ENCODE assay signal across 21 cellular contexts in the genomic region with DNA sequence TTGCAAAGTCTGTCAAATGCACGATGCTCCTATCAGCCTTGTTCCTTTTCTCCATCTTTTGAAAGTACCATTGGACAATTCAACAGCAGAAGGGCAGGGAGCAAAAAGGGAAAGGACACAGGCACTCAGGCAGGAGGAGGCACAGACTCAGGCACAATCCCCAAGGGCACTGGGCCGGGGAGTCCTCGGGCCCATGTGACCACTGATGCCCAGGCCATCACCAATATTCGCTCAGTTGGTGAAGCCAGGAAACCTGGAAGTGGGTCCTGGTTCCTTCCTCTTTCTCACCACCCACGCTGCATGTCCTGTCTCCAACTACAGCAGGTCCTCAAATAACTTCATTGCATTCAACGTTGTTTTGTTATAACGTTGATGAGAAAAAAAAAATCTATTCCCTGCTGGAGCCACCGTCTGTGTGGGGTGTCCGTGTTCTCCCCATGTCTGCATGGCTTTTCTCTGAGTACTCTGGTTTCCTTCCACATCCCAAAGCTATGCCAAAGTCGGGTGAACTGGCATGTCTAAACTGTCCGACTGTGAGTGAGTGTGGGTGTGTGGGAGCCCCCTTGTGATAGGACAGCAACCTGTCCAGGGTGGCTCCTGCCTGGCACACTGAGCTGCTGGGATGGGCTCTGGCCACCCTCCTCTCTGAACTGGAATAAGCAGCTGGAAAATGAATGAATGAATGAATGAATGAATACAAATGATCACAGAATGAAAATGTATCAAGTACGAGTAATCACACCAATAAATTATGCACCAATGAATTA. TPM values are rescaled to one million over a fixed set of nuclear protein-coding genes. Genes with fewer than 3 reads are reported as not detected.
DNase-seq lines count a peak whose midpoint lies in the region; ATAC-seq, FAIRE-seq and TF ChIP-seq lines count a peak whose summit lies in the region.
"Had no signal": no experiment of that assay in that cellular context is flagged by ENCODE, and none has a peak within 500 bp of the region (broad histone marks: within the 10 kb centered on the region; RNA-seq: fewer than 3 reads in every experiment).

No MANE protein-coding gene starts in this region.

- H3K4me3 ChIP-seq in A549, result no peak overlapping the region
- no peak overlapping the region for H3K4me3 ChIP-seq in MM.1S (ENCODE audit: low read length)
- H3K4me3 ChIP-seq: MG63, tibial nerve had no signal

- TF ChIP-seq POLR2A in A549 (IDR thresholded peaks at IDR 0.05; ENCODE audit: low read length), result no peak

- no peak overlapping the region for H4K91ac ChIP-seq in H9 (ENCODE audit: insufficient read length, low read depth, low read length)

- peaks cover 2% of the 10 kb centered on the region for H3K79me1 ChIP-seq in H9 (ENCODE audit: insufficient read depth, low read depth, low read length, poor library complexity, severe bottlenecking)

- no peak overlapping the region for H2BK12ac ChIP-seq in H9 (ENCODE audit: insufficient read length, low read depth, low read length)

- in situ Hi-C loops in KBM-7 (cut with MboI; ENCODE audit: low pct_unique_long_range_greater_than_20kb, low sequenced_read_pairs), result no loop called here

- H3F3A ChIP-seq in MM.1S (ENCODE audit: insufficient read depth, low read length), result no peaks in the 10 kb centered on the region

- no peak overlapping the region for H3K18ac ChIP-seq in H9 (ENCODE audit: insufficient read length, low read depth, low read length)

- no peak overlapping the region for H3K56ac ChIP-seq in H9 (ENCODE audit: insufficient read length, low read depth, low read length)

- no peak for TF ChIP-seq RAD21 in A549 (conservative IDR thresholded peaks at IDR 0.05 in 1 of 2, IDR thresholded peaks at IDR 0.05 in 1 of 2)

- no peaks in the 10 kb centered on the region for H3K27me3 Mint-ChIP-seq in chondrocyte (ENCODE audit: low read depth)
- H3K27me3 Mint-ChIP-seq in mesothelial cell of epicardium (ENCODE audit: low read depth), result peaks cover 15% of the 10 kb centered on the region
- H3K27me3 Mint-ChIP-seq in H9 (ENCODE audit: low read depth), result no peaks in the 10 kb centered on the region

- no peak overlapping the region for H3K23ac ChIP-seq in H9 (ENCODE audit: insufficient read length, low read depth, low read length)

- H3K36me3 ChIP-seq in MM.1S (replicated peaks; ENCODE audit: insufficient read depth, low read length), result no peaks in the 10 kb centered on the region

- CTCF ChIA-PET in A549 (lab: Yijun Ruan, JAX), result interaction anchor here (0.7 to 1.4 kb wide), 4 partner anchors 9 to 548 kb away, joined by 3 to 4 read pairs (median 4); no protein-coding TSS in a partner anchor

- no peak for TF ChIP-seq EP300 in A549 (IDR thresholded peaks at IDR 0.05)

- H3K4me1 Mint-ChIP-seq in chondrocyte (ENCODE audit: low read depth) (peaks cover 12% of the 10 kb centered on the region), mesothelial cell of epicardium (peaks cover 17% of the 10 kb centered on the region), H9 (peaks cover 9 to 17% of the 10 kb centered on the region in 2 experiments)

- no peak for FAIRE-seq in A549 (lab: Jason Lieb, UNC)
- FAIRE-seq: TTC549 had no signal

- H2BK120ac ChIP-seq in H9 (ENCODE audit: low read depth, low read length, poor library complexity, severe bottlenecking), result no peak overlapping the region

- H2BK15ac ChIP-seq in H9 (ENCODE audit: low read depth, low read length), result no peak overlapping the region

- no peak overlapping the region for H3T11ph ChIP-seq in H9 (ENCODE audit: low read length)

- TF ChIP-seq CTCF in A549 (IDR thresholded peaks at IDR 0.05), result no peak
- TF ChIP-seq CTCF in chondrocyte (IDR thresholded peaks at IDR 0.05), result no peak
- no peak for TF ChIP-seq CTCF in mesothelial cell of epicardium (IDR thresholded peaks at IDR 0.05; ENCODE audit: unreplicated experiment)
- no peak for TF ChIP-seq CTCF in MM.1S (IDR thresholded peaks at IDR 0.05; ENCODE audit: low read length)
- no peak for TF ChIP-seq CTCF in H9 (conservative IDR thresholded peaks at IDR 0.05)

- H3K27ac Mint-ChIP-seq in chondrocyte (ENCODE audit: unreplicated experiment), result peak overlapping the region; percentile 85
- peak overlapping the region; percentile 24 for H3K27ac Mint-ChIP-seq in mesothelial cell of epicardium
- no peak overlapping the region for H3K27ac Mint-ChIP-seq in H9
- H3K27ac Mint-ChIP-seq: activated naive CD8-positive, alpha-beta T cell; CD14-positive monocyte had no signal

- DNase-seq in A549 (ENCODE audit: low read depth in 1 of 2, low spot score in 1 of 2), result no peak
- DNase-seq in KBM-7, result peak; percentile 48
- no peak for DNase-seq in chondrocyte (ENCODE audit: low spot score)
- no peak for DNase-seq in mesothelial cell of epicardium (ENCODE audit: low spot score in 2 of 2, unreplicated experiment in 2 of 2)
- DNase-seq in MM.1S, result no peak
- no peak for DNase-seq in H9
- no peak for DNase-seq in activated CD4-positive, alpha-beta T cell treated with anti-CD3 and anti-CD28 coated beads, Interleukin-2, amount 50 U/mL, for 48 hours
- DNase-seq: activated CD4-positive, alpha-beta T cell treated with anti-CD3 and anti-CD28 coated beads for 4 hours; hippocampal formation; MG63; NCI-H187 treated with DMSO at 0.1 percent for 48 hours; SHP77; stimulated activated CD4-positive, alpha-beta T cell treated with anti-CD3 and anti-CD28 coated beads, Interleukin-4, amount 100 ng/mL, for 24 hours; stimulated activated naive CD8-positive, alpha-beta T cell treated with anti-CD3 and anti-CD28 coated beads, Interleukin-15, Interleukin-2, amounts not matched to agents 100 U/mL and 50 U/mL, for 24 hours had no signal

- H3K23me2 ChIP-seq in H9 (ENCODE audit: insufficient read length, low read depth, low read length, poor library complexity, severe bottlenecking), result no peaks in the 10 kb centered on the region

- WGBS in A549 (ENCODE audit: missing lambda C conversion rate), result 55% methylated on average over 12 of the region's 12 CpGs
- no CpG with 5 or more reads among the region's 12 CpGs for WGBS in H9 (ENCODE audit: extremely low coverage, insufficient read length, low lambda C conversion rate)

- POLR2A ChIA-PET in A549 (lab: Yijun Ruan, JAX), result no interaction called here

- H3K4ac ChIP-seq in H9 (ENCODE audit: low read depth, low read length), result no peak overlapping the region

- no peaks in the 10 kb centered on the region for H3K79me2 ChIP-seq in MM.1S (ENCODE audit: low read length)
- H3K79me2 ChIP-seq in H9 (ENCODE audit: insufficient read depth, low read length), result no peaks in the 10 kb centered on the region

- H2BK20ac ChIP-seq in H9 (ENCODE audit: low read depth, low read length, poor library complexity, severe bottlenecking), result no peak overlapping the region

- H3K4me3 Mint-ChIP-seq in chondrocyte (ENCODE audit: unreplicated experiment) (no peak overlapping the region), mesothelial cell of epicardium (no peak overlapping the region), H9 (no peak overlapping the region)
- H3K4me3 Mint-ChIP-seq: activated naive CD8-positive, alpha-beta T cell had no signal

- no peaks in the 10 kb centered on the region for H3K4me1 ChIP-seq in A549
- no peaks in the 10 kb centered on the region for H3K4me1 ChIP-seq in MM.1S (ENCODE audit: low read length)
- no peaks in the 10 kb centered on the region for H3K4me1 ChIP-seq in H9 (ENCODE audit: insufficient read depth, low read length)

- no peak overlapping the region for H2BK5ac ChIP-seq in H9 (ENCODE audit: insufficient read length, low read length)

- H3K9ac ChIP-seq in MM.1S (ENCODE audit: low read length) (no peak overlapping the region), H9 (ENCODE audit: extremely low read depth, insufficient read length, low read length) (no peak overlapping the region)

- H3K36me3 Mint-ChIP-seq in chondrocyte (ENCODE audit: low read depth), result peaks cover 3% of the 10 kb centered on the region
- H3K36me3 Mint-ChIP-seq in mesothelial cell of epicardium, result peaks cover 2% of the 10 kb centered on the region
- H3K36me3 Mint-ChIP-seq in H9 (ENCODE audit: insufficient read depth in 1 of 3, low read depth in 3 of 3), result peaks cover 0 to 3% (median 0%) of the 10 kb centered on the region in 3 experiments; a peak in 1 of 7 replicates
- H3K36me3 Mint-ChIP-seq: activated naive CD8-positive, alpha-beta T cell had no signal

- H3K9me3 Mint-ChIP-seq in chondrocyte (ENCODE audit: low read depth), result no peaks in the 10 kb centered on the region
- no peaks in the 10 kb centered on the region for H3K9me3 Mint-ChIP-seq in mesothelial cell of epicardium
- H3K9me3 Mint-ChIP-seq in H9, result peaks cover 0 to 2% of the 10 kb centered on the region in 2 experiments; a peak in 2 of 5 replicates

- H3K27me3 ChIP-seq in MM.1S (replicated peaks; ENCODE audit: insufficient read depth, low read length) (no peaks in the 10 kb centered on the region), H9 (ENCODE audit: insufficient read depth, low read length) (no peaks in the 10 kb centered on the region)
- H3K27me3 ChIP-seq: MG63, tibial nerve had no signal

- H3K4me2 ChIP-seq in A549, result no peak overlapping the region
- no peak overlapping the region for H3K4me2 ChIP-seq in MM.1S (ENCODE audit: low read depth, low read length)
- H3K4me2 ChIP-seq in H9 (ENCODE audit: insufficient read depth, insufficient read length, low read length), result no peak overlapping the region

- H2AFZ ChIP-seq in MM.1S (ENCODE audit: low read length) (no peak overlapping the region), H9 (ENCODE audit: low read length) (no peak overlapping the region)

- no peak overlapping the region for H4K8ac ChIP-seq in H9 (replicated peaks; ENCODE audit: insufficient read length, low read depth, low read length)

- H4K20me1 ChIP-seq in MM.1S (ENCODE audit: insufficient read depth, low read length) (no peaks in the 10 kb centered on the region), H9 (ENCODE audit: control insufficient read depth, insufficient read depth, insufficient read length) (no peaks in the 10 kb centered on the region)

- no peak overlapping the region for H3K14ac ChIP-seq in H9 (ENCODE audit: insufficient read depth, low read length)

- H4K5ac ChIP-seq in H9 (ENCODE audit: insufficient read length, low read depth, low read length), result no peak overlapping the region

- no peak overlapping the region for H2AK5ac ChIP-seq in H9 (ENCODE audit: insufficient read length, low read length)

- ATAC-seq in A549, result peak; percentile 39 to 71; a peak in 4 of 6 replicates
- no peak for ATAC-seq in GM18873 (IDR thresholded peaks at IDR 0.05; ENCODE audit: low FRiP score, unreplicated experiment)
- ATAC-seq: stimulated activated naive CD8-positive, alpha-beta T cell treated with anti-CD3 and anti-CD28 coated beads, Interleukin-15, Interleukin-2, amounts not matched to agents 100 U/mL and 50 U/mL, for 24 hours had no signal

- H3K9me2 ChIP-seq in MM.1S (replicated peaks; ENCODE audit: insufficient read depth, low read length), result no peaks in the 10 kb centered on the region

- H3K27ac ChIP-seq in A549 (no peak overlapping the region), MM.1S (ENCODE audit: low read length) (no peak overlapping the region), H9 (ENCODE audit: insufficient read length, low read depth, low read length) (no peak overlapping the region)
- H3K27ac ChIP-seq: epithelial cell of prostate had no signal

- H3K9me3 ChIP-seq in A549 (peaks cover 5% of the 10 kb centered on the region; the same call in 1 of the 3 replicates), MM.1S (replicated peaks; ENCODE audit: insufficient read depth, low read length) (no peaks in the 10 kb centered on the region), H9 (ENCODE audit: control insufficient read depth, low read depth, low read length) (no peaks in the 10 kb centered on the region)
- H3K9me3 ChIP-seq: tibial nerve had no signal

RNA-seq across cellular contexts. Expression of gene NID1, which starts 12.5 kb away (rescaled TPM):
- polyA plus RNA-seq in A549 (2011; rRNA removed) (9.9 and 10.5 TPM in 2 replicates), A549 (2017; fragmentation: RNase III; extraction: RNeasy Plus Mini Kit Qiagen cat#74134 plus additional on column Dnase treatment) (4.6 to 7.1 TPM (median 6.8 TPM) in 3 replicates)
- 3.9 and 5.0 TPM in 2 replicates for polyA plus RNA-seq in A549 (2012; cell fraction: cytosol; rRNA removed)
- polyA plus RNA-seq in A549 (2012; cell fraction: nucleus; rRNA removed), result 10.1 and 10.3 TPM in 2 replicates
- polyA minus RNA-seq in A549 (2011; rRNA and poly(A)+ RNA removed), result 12.1 and 12.3 TPM in 2 replicates
- total RNA-seq in chondrocyte (73.0 to 102 TPM (median 99.1 TPM) in 3 replicates), mesothelial cell of epicardium (42.4 to 45.5 TPM (median 45.0 TPM) in 3 replicates), H9 (2021) (28.2 and 28.5 TPM in 2 replicates)
- total RNA-seq: OCI-LY7 had no signal

Comparison
In these comparisons a context has a peak if more than half of its experiments do, and no peak if none do; other contexts are left out.
1. H3K27ac Mint-ChIP-seq: peak in chondrocyte (single experiment) and mesothelial cell of epicardium (single experiment); none in H9 (0 of 3).